Comparison of ENCODE assay signal across 21 cellular contexts in the genomic region with DNA sequence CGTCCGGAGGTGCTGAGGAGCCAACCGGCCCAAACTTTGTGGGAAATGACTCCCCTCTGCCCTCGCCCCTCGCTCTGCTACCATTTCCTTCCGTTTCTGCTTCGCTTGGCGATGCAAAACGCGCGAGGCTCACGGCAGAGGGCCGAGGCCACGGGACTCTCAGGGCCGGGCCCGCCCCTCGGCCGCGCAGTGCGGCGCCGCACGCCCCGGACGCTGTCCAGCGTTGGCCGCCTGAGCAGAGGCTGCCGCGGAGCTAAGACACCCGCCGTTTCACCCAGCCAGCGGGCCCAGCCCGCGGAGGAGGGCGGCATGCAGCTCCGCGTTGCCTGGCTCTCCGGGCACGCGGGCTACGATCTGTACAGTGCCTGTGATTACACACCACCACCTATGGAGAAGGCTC. TPM values are rescaled to one million over a fixed set of nuclear protein-coding genes. Genes with fewer than 3 reads are reported as not detected.
DNase-seq lines count a peak whose midpoint lies in the region; ATAC-seq and TF ChIP-seq lines count a peak whose summit lies in the region.
"Had no signal": no experiment of that assay in that cellular context is flagged by ENCODE, and none has a peak within 500 bp of the region (broad histone marks: within the 10 kb centered on the region; RNA-seq: fewer than 3 reads in every experiment).

No MANE protein-coding gene starts in this region.

- H3K27me3 ChIP-seq in right cardiac atrium (ENCODE audit: control insufficient read depth, insufficient read depth) (no peaks in the 10 kb centered on the region), H7 (ENCODE audit: control insufficient read depth, insufficient read depth, low read length) (no peaks in the 10 kb centered on the region), tibial nerve (no peaks in the 10 kb centered on the region)
- H3K27me3 ChIP-seq: SJCRH30 had no signal

- H3K27ac ChIP-seq in right cardiac atrium (ENCODE audit: low read length) (no peak overlapping the region), tibial nerve (no peak overlapping the region)
- H3K27ac ChIP-seq: A549, SJCRH30 had no signal

- H3K36me3 ChIP-seq in H7 (replicated peaks; ENCODE audit: control insufficient read depth, insufficient read depth, low read length) (no peaks in the 10 kb centered on the region), tibial nerve (peaks cover 0 to 17% (median 0%) of the 10 kb centered on the region in 3 donors)
- H3K36me3 ChIP-seq: SJCRH30 had no signal

- intact Hi-C loops in left ventricle myocardium superior (cut with micrococcal nuclease) (no loop called here), right cardiac atrium (cut with DNase I) (no loop called here)

- TF ChIP-seq EP300 in tibial nerve (IDR thresholded peaks at IDR 0.05): no peak

- peaks cover 12% of the 10 kb centered on the region for H3K9me3 ChIP-seq in right cardiac atrium (ENCODE audit: control insufficient read depth, low read length)
- H3K9me3 ChIP-seq in tibial nerve: peaks cover 0 to 89% (median 22%) of the 10 kb centered on the region in 4 donors

- no peaks in the 10 kb centered on the region for H3K4me1 ChIP-seq in right cardiac atrium (ENCODE audit: control insufficient read depth, insufficient read depth, low read length)
- H3K4me1 ChIP-seq in tibial nerve: peaks cover 0 to 10% (median 2%) of the 10 kb centered on the region in 4 donors
- H3K4me1 ChIP-seq: A549, SJCRH30 had no signal

- no peak for TF ChIP-seq CTCF in tibial nerve (IDR thresholded peaks at IDR 0.05)

- TF ChIP-seq POLR2A in tibial nerve (IDR thresholded peaks at IDR 0.05): no peak

- ATAC-seq in left ventricle myocardium superior (peak; percentile 48), right cardiac atrium (no peak)
- ATAC-seq: A549, Panc1 had no signal

- H3K4me3 ChIP-seq in right cardiac atrium (ENCODE audit: low read length) (no peak overlapping the region), H7 (ENCODE audit: insufficient read depth, low read depth, low read length) (no peak overlapping the region), tibial nerve (no peak overlapping the region)
- H3K4me3 ChIP-seq: A549, SJCRH30 had no signal

- DNase-seq in left ventricle myocardium superior (no peak), right cardiac atrium (no peak), H7 (peak; percentile 22), left kidney (ENCODE audit: low read depth, low spot score) (peak; percentile 21), HK-2 (ENCODE audit: unreplicated experiment) (no peak), tibial nerve (ENCODE audit: low spot score in 2 of 2) (no peak), NCI-H2107 (lab: John Stamatoyannopoulos, UW) (no peak)
- DNase-seq: CD4-positive, CD25-positive, alpha-beta regulatory T cell; DMS79; KBM-7; MM.1S; NCI-H1048; NCI-H1436 treated with DMSO at 0.1 percent for 48 hours; NCI-H2227 treated with DMSO at 0.1 percent for 48 hours; NCI-H510A treated with DMSO at 0.1 percent for 48 hours; NCI-H82; SJCRH30 had no signal

- WGBS in right cardiac atrium: 34% methylated on average over 41 of the region's 41 CpGs
- WGBS in tibial nerve, 2 donors: 35 to 44% methylated on average over 41 of the region's 41 CpGs

RNA-seq across cellular contexts. Expression of a gene that starts 2.1 kb away (rescaled TPM):
- total RNA-seq in left ventricle myocardium superior (2.2 TPM), right cardiac atrium (1 to 10 TPM; 2.3 to 4.8 (median 2.9) TPM), tibial nerve (1 to 10 TPM in 2 of 4 donors, under 1 TPM in 1, not detected in 1; 0.98 to 2.9 (median 2.1) TPM)
- polyA plus RNA-seq in right cardiac atrium: 1.2 TPM
- 16.8 and 22.7 TPM in 2 replicates for total RNA-seq in H7 (2014; rRNA removed; shearing (Covaris generic))
- polyA plus RNA-seq: A549 had no signal

RNA-seq across cellular contexts. Expression of a gene that starts 22.3 kb away (rescaled TPM):
- 0.57 TPM for total RNA-seq in left ventricle myocardium superior
- under 1 TPM; 0.50 to 0.59 (median 0.55) TPM for total RNA-seq in right cardiac atrium
- 0.34 TPM for polyA plus RNA-seq in right cardiac atrium
- total RNA-seq in H7 (2014; rRNA removed; shearing (Covaris generic)): not detected in 2 replicates
- 1 to 10 TPM in 2 of 4 donors, under 1 TPM in 1, not detected in 1; 0.66 to 8.4 (median 1.9) TPM for total RNA-seq in tibial nerve
- total RNA-seq: CD4-positive, CD25-positive, alpha-beta regulatory T cell; H4 had no signal
- polyA plus RNA-seq: A549; BJ; CD4-positive, CD25-positive, alpha-beta regulatory T cell had no signal

RNA-seq across cellular contexts. Expression of a gene that starts 53.6 kb away (rescaled TPM):
- total RNA-seq in left ventricle myocardium superior (12.5 TPM), right cardiac atrium (10 to 100 TPM; 17.9 to 21.3 (median 19.4) TPM), tibial nerve (10 to 100 TPM; 26.2 to 34.8 (median 30.7) TPM)
- 14.4 TPM for polyA plus RNA-seq in right cardiac atrium
- 0.28 and 0.30 TPM in 2 replicates for total RNA-seq in H7 (2014; rRNA removed; shearing (Covaris generic))

Comparison
In these comparisons a context has a peak if more than half of its experiments do, and no peak if none do; other contexts are left out.
1. DNase-seq: peak in H7 (single experiment) and left kidney (single experiment); none in left ventricle myocardium superior (single experiment), right cardiac atrium (0 of 3), HK-2 (single experiment), tibial nerve (0 of 2) and NCI-H2107 (single experiment).
2. RNA of a gene that starts 53.6 kb away (total RNA-seq): 26.2 to 34.8 TPM in tibial nerve, 17.9 to 21.3 TPM in right cardiac atrium and 12.5 TPM in left ventricle myocardium superior (single experiment); 0.28 to 0.30 TPM in H7; every median in the first group is over 10 times any median in the second.